Comparison of ENCODE assay signal across 16 cellular contexts in genomic region chr9:75134495-75134894, GRCh38. TPM values are rescaled to one million over a fixed set of nuclear protein-coding genes. Genes with fewer than 3 reads are reported as not detected.
A peak's percentile ranks its signal among the peaks of the same experiment; 100 is the strongest.
DNase-seq lines count a peak whose midpoint lies in the region; ATAC-seq and TF ChIP-seq lines count a peak whose summit lies in the region.
"Had no signal": no experiment of that assay in that cellular context is flagged by ENCODE, and none has a peak within 500 bp of the region (broad histone marks: within the 10 kb centered on the region; RNA-seq: fewer than 3 reads in every experiment).

No MANE protein-coding gene starts in this region.

- H2BK15ac ChIP-seq in H9 (ENCODE audit: low read depth, low read length): no peak overlapping the region

- no peak overlapping the region for H4K8ac ChIP-seq in H9 (replicated peaks; ENCODE audit: insufficient read length, low read depth, low read length)

- no peak overlapping the region for H2AK5ac ChIP-seq in H9 (ENCODE audit: insufficient read length, low read length)

- H2BK5ac ChIP-seq in H9 (ENCODE audit: insufficient read length, low read length): no peak overlapping the region

- H2BK120ac ChIP-seq in H9 (ENCODE audit: low read depth, low read length, poor library complexity, severe bottlenecking): no peak overlapping the region

- no peak overlapping the region for H3K4ac ChIP-seq in H9 (ENCODE audit: low read depth, low read length)

- no peak overlapping the region for H2AFZ ChIP-seq in H9 (ENCODE audit: low read length)

- H3K4me3 ChIP-seq in CD4-positive, CD25-positive, alpha-beta regulatory T cell (ENCODE audit: low read depth, low read length): no peak overlapping the region
- H3K4me3 ChIP-seq in CD8-positive, alpha-beta T cell (ENCODE audit: low read depth, low read length): no peak overlapping the region
- H3K4me3 ChIP-seq in breast epithelium (no peak overlapping the region), prostate gland (no peak overlapping the region)
- H3K4me3 ChIP-seq: SJCRH30 had no signal

- no peak for ATAC-seq in CD4-positive, CD25-positive, alpha-beta regulatory T cell (ENCODE audit: low read depth in 2 of 2)
- no peak for ATAC-seq in CD8-positive, alpha-beta T cell
- no peak for ATAC-seq in central memory CD8-positive, alpha-beta T cell (replicated peaks; ENCODE audit: extremely low read depth, poor library complexity, severe bottlenecking)
- no peak for ATAC-seq in naive thymus-derived CD8-positive, alpha-beta T cell
- ATAC-seq: PC-3 had no signal

- H3K79me2 ChIP-seq in H9 (ENCODE audit: insufficient read depth, low read length): no peaks in the 10 kb centered on the region

- WGBS in H9 (ENCODE audit: extremely low coverage, insufficient read length, low lambda C conversion rate): no CpG with 5 or more reads among the region's 2 CpGs
- WGBS in prostate gland: 81% methylated on average over 2 of the region's 2 CpGs

- H3K4me3 Mint-ChIP-seq in CD4-positive, CD25-positive, alpha-beta regulatory T cell: no peak overlapping the region
- H3K4me3 Mint-ChIP-seq in CD8-positive, alpha-beta T cell: no peak overlapping the region
- H3K4me3 Mint-ChIP-seq in central memory CD8-positive, alpha-beta T cell: no peak overlapping the region
- H3K4me3 Mint-ChIP-seq in naive thymus-derived CD8-positive, alpha-beta T cell: no peak overlapping the region
- peak overlapping the region in 1 of 2 experiments; percentile 38; a peak in 1 of 5 replicates for H3K4me3 Mint-ChIP-seq in H9
- H3K4me3 Mint-ChIP-seq: CD14-positive monocyte had no signal

- H3K4me1 Mint-ChIP-seq in CD4-positive, CD25-positive, alpha-beta regulatory T cell: peaks cover 39 to 63% (median 42%) of the 10 kb centered on the region in 4 donors
- peaks cover 47% of the 10 kb centered on the region for H3K4me1 Mint-ChIP-seq in CD8-positive, alpha-beta T cell (ENCODE audit: low read depth)
- H3K4me1 Mint-ChIP-seq in central memory CD8-positive, alpha-beta T cell: peaks cover 38% of the 10 kb centered on the region
- H3K4me1 Mint-ChIP-seq in naive thymus-derived CD8-positive, alpha-beta T cell: peaks cover 20 to 56% (median 39%) of the 10 kb centered on the region in 4 donors
- peaks cover 10 to 16% of the 10 kb centered on the region in 2 experiments for H3K4me1 Mint-ChIP-seq in H9

- no peak for DNase-seq in CD4-positive, CD25-positive, alpha-beta regulatory T cell
- no peak for DNase-seq in CD8-positive, alpha-beta T cell
- no peak for DNase-seq in central memory CD8-positive, alpha-beta T cell (ENCODE audit: low spot score in 2 of 2)
- DNase-seq in naive thymus-derived CD8-positive, alpha-beta T cell: no peak
- DNase-seq in H9 (no peak), breast epithelium (ENCODE audit: low spot score in 2 of 2) (no peak), prostate gland (ENCODE audit: low spot score) (no peak)
- DNase-seq: ACHN, AML-193, DMS79, H7, NCI-H1105, NCI-H1694, PC-3 had no signal

- peaks cover 66% of the 10 kb centered on the region for H3K36me3 ChIP-seq in CD4-positive, CD25-positive, alpha-beta regulatory T cell (ENCODE audit: control insufficient read depth, insufficient read depth, low read length)
- peaks cover 22% of the 10 kb centered on the region for H3K36me3 ChIP-seq in CD8-positive, alpha-beta T cell (ENCODE audit: insufficient read depth, low read length)
- peaks cover 3% of the 10 kb centered on the region for H3K36me3 ChIP-seq in breast epithelium
- H3K36me3 ChIP-seq in prostate gland: peaks cover 6 to 8% of the 10 kb centered on the region in 2 donors

- H3K14ac ChIP-seq in H9 (ENCODE audit: insufficient read depth, low read length): no peak overlapping the region

- CTCF ChIA-PET in CD8-positive, alpha-beta T cell (lab: Charles Lee): interaction anchor here (1.5 kb wide), 1 partner anchor 67 kb away, joined by 3 read pairs; no protein-coding TSS in a partner anchor

- H3K36me3 Mint-ChIP-seq in CD4-positive, CD25-positive, alpha-beta regulatory T cell: peaks cover 52% of the 10 kb centered on the region
- peaks cover 72% of the 10 kb centered on the region for H3K36me3 Mint-ChIP-seq in CD8-positive, alpha-beta T cell
- peaks cover 42% of the 10 kb centered on the region for H3K36me3 Mint-ChIP-seq in central memory CD8-positive, alpha-beta T cell (ENCODE audit: insufficient read depth)
- H3K36me3 Mint-ChIP-seq in naive thymus-derived CD8-positive, alpha-beta T cell: peaks cover 32 to 76% (median 44%) of the 10 kb centered on the region in 3 donors
- 0 out of 7 replicates have a peak, but pooled peaks cover 0 to 3% (median 0%) of the 10 kb centered on the region in 3 experiments for H3K36me3 Mint-ChIP-seq in H9 (ENCODE audit: insufficient read depth in 1 of 3, low read depth in 3 of 3)

- H2BK12ac ChIP-seq in H9 (ENCODE audit: insufficient read length, low read depth, low read length): no peak overlapping the region

- no peak overlapping the region for H3K9ac ChIP-seq in H9 (ENCODE audit: extremely low read depth, insufficient read length, low read length)

- H3K9me3 Mint-ChIP-seq in CD4-positive, CD25-positive, alpha-beta regulatory T cell: peaks cover 0 to under 1% (median 0%) of the 10 kb centered on the region in 7 donors
- no peaks in the 10 kb centered on the region for H3K9me3 Mint-ChIP-seq in CD8-positive, alpha-beta T cell
- H3K9me3 Mint-ChIP-seq in central memory CD8-positive, alpha-beta T cell: no peaks in the 10 kb centered on the region
- H3K9me3 Mint-ChIP-seq in naive thymus-derived CD8-positive, alpha-beta T cell: no peaks in the 10 kb centered on the region
- no peaks in the 10 kb centered on the region for H3K9me3 Mint-ChIP-seq in H9
- H3K9me3 Mint-ChIP-seq: CD14-positive monocyte had no signal

- H4K20me1 ChIP-seq in H9 (ENCODE audit: control insufficient read depth, insufficient read depth, insufficient read length): no peaks in the 10 kb centered on the region

- H3K79me1 ChIP-seq in H9 (ENCODE audit: insufficient read depth, low read depth, low read length, poor library complexity, severe bottlenecking): no peaks in the 10 kb centered on the region

- H3K4me1 ChIP-seq in CD4-positive, CD25-positive, alpha-beta regulatory T cell (ENCODE audit: control insufficient read depth, insufficient read depth, low read length, poor library complexity, severe bottlenecking): peaks cover 25% of the 10 kb centered on the region
- peaks cover 16% of the 10 kb centered on the region for H3K4me1 ChIP-seq in CD8-positive, alpha-beta T cell (ENCODE audit: insufficient read depth, low read length)
- H3K4me1 ChIP-seq in H9 (ENCODE audit: insufficient read depth, low read length) (no peaks in the 10 kb centered on the region; the same call in 1 of the 2 replicates), breast epithelium (no peaks in the 10 kb centered on the region), prostate gland (replicated peaks) (no peaks in the 10 kb centered on the region)
- H3K4me1 ChIP-seq: SJCRH30 had no signal

- H3K27ac ChIP-seq in CD4-positive, CD25-positive, alpha-beta regulatory T cell (ENCODE audit: insufficient read depth, low read length, poor library complexity, severe bottlenecking): peak overlapping the region; percentile 30
- no peak overlapping the region for H3K27ac ChIP-seq in CD8-positive, alpha-beta T cell (ENCODE audit: low read depth, low read length)
- H3K27ac ChIP-seq in H9 (ENCODE audit: insufficient read length, low read depth, low read length): no peak overlapping the region
- no peak overlapping the region for H3K27ac ChIP-seq in breast epithelium
- no peak overlapping the region for H3K27ac ChIP-seq in prostate gland
- H3K27ac ChIP-seq: SJCRH30 had no signal

- no peak for TF ChIP-seq CTCF in CD8-positive, alpha-beta T cell (IDR thresholded peaks at IDR 0.05)
- TF ChIP-seq CTCF in H9 (conservative IDR thresholded peaks at IDR 0.05): no peak
- no peak for TF ChIP-seq CTCF in breast epithelium (IDR thresholded peaks at IDR 0.05)
- no peak for TF ChIP-seq CTCF in prostate gland (IDR thresholded peaks at IDR 0.05)

- no peak overlapping the region for H4K5ac ChIP-seq in H9 (ENCODE audit: insufficient read length, low read depth, low read length)

- no peak overlapping the region for H4K91ac ChIP-seq in H9 (ENCODE audit: insufficient read length, low read depth, low read length)

- no peak overlapping the region for H3K23ac ChIP-seq in H9 (ENCODE audit: insufficient read length, low read depth, low read length)

- H3K27ac Mint-ChIP-seq in CD4-positive, CD25-positive, alpha-beta regulatory T cell: peak overlapping the region in 1 of 3 donors; percentile 10
- H3K27ac Mint-ChIP-seq in CD8-positive, alpha-beta T cell: peak overlapping the region; percentile 73
- H3K27ac Mint-ChIP-seq in central memory CD8-positive, alpha-beta T cell (ENCODE audit: low read depth): peak overlapping the region; percentile 86
- peak overlapping the region in 7 of 10 donors; percentile 19 to 73 (median 53) for H3K27ac Mint-ChIP-seq in naive thymus-derived CD8-positive, alpha-beta T cell
- H3K27ac Mint-ChIP-seq in H9: no peak overlapping the region

- H2BK20ac ChIP-seq in H9 (ENCODE audit: low read depth, low read length, poor library complexity, severe bottlenecking): no peak overlapping the region

- H3K9me3 ChIP-seq in CD4-positive, CD25-positive, alpha-beta regulatory T cell (ENCODE audit: control insufficient read depth in 2 of 2, low read length in 2 of 2): no peaks in the 10 kb centered on the region
- H3K9me3 ChIP-seq in CD8-positive, alpha-beta T cell (ENCODE audit: low read length): no peaks in the 10 kb centered on the region
- H3K9me3 ChIP-seq in H9 (ENCODE audit: control insufficient read depth, low read depth, low read length) (no peaks in the 10 kb centered on the region), breast epithelium (no peaks in the 10 kb centered on the region), prostate gland (no peaks in the 10 kb centered on the region)
- H3K9me3 ChIP-seq: SJCRH30 had no signal

- no peak overlapping the region for H3K18ac ChIP-seq in H9 (ENCODE audit: insufficient read length, low read depth, low read length)

- no peak overlapping the region for H3K4me2 ChIP-seq in H9 (ENCODE audit: insufficient read depth, insufficient read length, low read length)

- H3K27me3 Mint-ChIP-seq in CD4-positive, CD25-positive, alpha-beta regulatory T cell: no peaks in the 10 kb centered on the region
- H3K27me3 Mint-ChIP-seq in CD8-positive, alpha-beta T cell (ENCODE audit: low read depth): no peaks in the 10 kb centered on the region
- H3K27me3 Mint-ChIP-seq in central memory CD8-positive, alpha-beta T cell: no peaks in the 10 kb centered on the region
- H3K27me3 Mint-ChIP-seq in naive thymus-derived CD8-positive, alpha-beta T cell: no peaks in the 10 kb centered on the region
- H3K27me3 Mint-ChIP-seq in H9 (ENCODE audit: low read depth): no peaks in the 10 kb centered on the region

- TF ChIP-seq POLR2A in breast epithelium (IDR thresholded peaks at IDR 0.05) (no peak), prostate gland (IDR thresholded peaks at IDR 0.05) (no peak)

- no peaks in the 10 kb centered on the region for H3K27me3 ChIP-seq in CD4-positive, CD25-positive, alpha-beta regulatory T cell (ENCODE audit: control insufficient read depth, insufficient read depth, low read length)
- H3K27me3 ChIP-seq in CD8-positive, alpha-beta T cell (ENCODE audit: insufficient read depth, low read length): no peaks in the 10 kb centered on the region
- no peaks in the 10 kb centered on the region for H3K27me3 ChIP-seq in H9 (ENCODE audit: insufficient read depth, low read length)
- no peaks in the 10 kb centered on the region for H3K27me3 ChIP-seq in breast epithelium
- H3K27me3 ChIP-seq in prostate gland (replicated peaks; ENCODE audit: insufficient read depth): no peaks in the 10 kb centered on the region
- H3K27me3 ChIP-seq: SJCRH30 had no signal

- no peaks in the 10 kb centered on the region for H3K23me2 ChIP-seq in H9 (ENCODE audit: insufficient read length, low read depth, low read length, poor library complexity, severe bottlenecking)

- no peak overlapping the region for H3K56ac ChIP-seq in H9 (ENCODE audit: insufficient read length, low read depth, low read length)

- H3T11ph ChIP-seq in H9 (ENCODE audit: low read length): no peak overlapping the region

- intact Hi-C loops in CD8-positive, alpha-beta T cell (cut with DNase I, micrococcal nuclease): no loop called here
- intact Hi-C loops in breast epithelium (cut with DNase I; ENCODE audit: low total_unique reads) (no loop called here), prostate gland (cut with DNase I) (no loop called here)

- POLR2A ChIA-PET in CD8-positive, alpha-beta T cell (lab: Charles Lee): interaction anchor here (0.8 to 1.2 kb wide), 4 partner anchors 9 to 44 kb away, joined by 3 read pairs; no protein-coding TSS in a partner anchor
- POLR2A ChIA-PET in naive thymus-derived CD8-positive, alpha-beta T cell (lab: Charles Lee): interaction anchor here (0.5 to 0.7 kb wide), 3 partner anchors 18 to 47 kb away, joined by 3 to 5 read pairs (median 3); partner anchors contain the start of gene NMRK1

RNA-seq across cellular contexts. Expression of gene OSTF1, which starts 46.2 kb away (rescaled TPM):
- 68.2 TPM for total RNA-seq in CD4-positive, CD25-positive, alpha-beta regulatory T cell
- 100 to 1,000 TPM; 140 to 203 (median 162) TPM for polyA plus RNA-seq in CD4-positive, CD25-positive, alpha-beta regulatory T cell
- 10 to 100 TPM; 29.1 to 30.3 TPM for total RNA-seq in CD8-positive, alpha-beta T cell
- 10 to 100 TPM; 51.6 to 53.4 TPM for total RNA-seq in naive thymus-derived CD8-positive, alpha-beta T cell
- polyA plus RNA-seq in naive thymus-derived CD8-positive, alpha-beta T cell: 100 to 1,000 TPM; 131 to 151 (median 132) TPM
- total RNA-seq in H9 (2021) (16.1 and 16.4 TPM in 2 replicates), breast epithelium (10 to 100 TPM; 26.9 to 38.9 (median 36.4) TPM), prostate gland (10 to 100 TPM; 24.5 to 35.8 TPM)

RNA-seq across cellular contexts. Expression of gene NMRK1, which starts 46.5 kb away (rescaled TPM):
- total RNA-seq in CD4-positive, CD25-positive, alpha-beta regulatory T cell: 41.5 TPM
- polyA plus RNA-seq in CD4-positive, CD25-positive, alpha-beta regulatory T cell: 10 to 100 TPM; 41.5 to 55.0 (median 51.3) TPM
- 10 to 100 TPM; 35.8 to 37.2 TPM for total RNA-seq in CD8-positive, alpha-beta T cell
- 10 to 100 TPM; 79.5 to 85.3 TPM for total RNA-seq in naive thymus-derived CD8-positive, alpha-beta T cell
- 10 to 100 TPM; 43.0 to 67.5 (median 55.4) TPM for polyA plus RNA-seq in naive thymus-derived CD8-positive, alpha-beta T cell
- total RNA-seq in H9 (2021) (2.7 and 3.0 TPM in 2 replicates), breast epithelium (10 to 100 TPM; 21.8 to 27.9 (median 27.7) TPM), prostate gland (10 to 100 TPM; 16.2 to 34.1 TPM)

Comparison
In these comparisons a context has a peak if more than half of its experiments do, and no peak if none do; other contexts are left out.
1. H3K27ac Mint-ChIP-seq: peak in CD8-positive, alpha-beta T cell (single experiment), central memory CD8-positive, alpha-beta T cell (single experiment) and naive thymus-derived CD8-positive, alpha-beta T cell (7 of 10); none in H9 (0 of 3).